In the genomic region with DNA sequence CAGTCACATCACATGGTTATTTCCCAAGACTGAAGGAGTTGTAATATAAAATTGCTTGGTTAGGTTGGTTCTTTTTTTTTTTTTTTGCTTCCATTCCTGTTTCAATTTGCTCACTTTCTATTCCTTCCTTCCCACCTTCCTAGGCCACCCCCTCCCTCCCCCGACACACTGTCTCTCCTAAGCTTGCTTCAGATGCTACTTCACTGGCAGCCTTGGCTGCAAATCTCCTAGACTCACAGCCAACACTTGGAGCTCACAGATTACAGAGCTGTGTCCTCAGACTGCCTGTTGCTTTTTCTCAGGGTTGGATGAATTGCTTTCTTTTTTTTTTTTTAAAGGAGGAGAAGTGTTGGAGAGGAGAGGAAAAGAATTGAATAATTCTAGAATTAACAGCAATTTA, we compare ENCODE assay signal across 21 cellular contexts.
DNase-seq lines count a peak whose midpoint lies in the region; ATAC-seq and TF ChIP-seq lines count a peak whose summit lies in the region.
"Had no signal": no experiment of that assay in that cellular context is flagged by ENCODE, and none has a peak within 500 bp of the region (broad histone marks: within the 10 kb centered on the region; RNA-seq: fewer than 3 reads in every experiment).

No MANE protein-coding gene starts in this region.

- no peaks in the 10 kb centered on the region for H3K4me1 Mint-ChIP-seq in activated CD8-positive, alpha-beta T cell treated with anti-CD3 and anti-CD28 coated beads for 36 hours (ENCODE audit: low read depth)

- TF ChIP-seq CTCF in dorsolateral prefrontal cortex (IDR thresholded peaks at IDR 0.05 in 54 of 56, conservative IDR thresholded peaks at IDR 0.05 in 2 of 56; ENCODE audit: low read depth in 1 of 56, partially characterized antibody in 56 of 56) (no peak), spleen (IDR thresholded peaks at IDR 0.05 in 8 of 11, conservative IDR thresholded peaks at IDR 0.05 in 3 of 11) (no peak)
- TF ChIP-seq CTCF in activated CD8-positive, alpha-beta T cell treated with anti-CD3 and anti-CD28 coated beads for 36 hours (IDR thresholded peaks at IDR 0.05), result no peak

- H3K27me3 ChIP-seq in dorsolateral prefrontal cortex, result no peaks in the 10 kb centered on the region
- no peaks in the 10 kb centered on the region for H3K27me3 ChIP-seq in spleen (replicated peaks in 1 of 7)
- H3K27me3 ChIP-seq: BLaER1 treated with 17β-estradiol and CSF1 and Interleukin-3, amounts not matched to agents 10 nM and 100 nM had no signal

- H3K27me3 Mint-ChIP-seq in activated CD8-positive, alpha-beta T cell treated with anti-CD3 and anti-CD28 coated beads for 36 hours, result peaks cover 3% of the 10 kb centered on the region
- H3K27me3 Mint-ChIP-seq: CD4-positive, alpha-beta T cell had no signal

- no peaks in the 10 kb centered on the region for H3K4me1 ChIP-seq in spleen
- H3K4me1 ChIP-seq: BLaER1 treated with 17β-estradiol and CSF1 and Interleukin-3, amounts not matched to agents 10 nM and 100 nM had no signal

- H3K36me3 ChIP-seq in spleen, result no peaks in the 10 kb centered on the region
- H3K36me3 ChIP-seq: BLaER1 treated with 17β-estradiol and CSF1 and Interleukin-3, amounts not matched to agents 10 nM and 100 nM had no signal

- H3K4me3 Mint-ChIP-seq in activated CD8-positive, alpha-beta T cell treated with anti-CD3 and anti-CD28 coated beads for 36 hours, result no peak overlapping the region
- H3K4me3 Mint-ChIP-seq: CD4-positive, alpha-beta T cell had no signal

- no peak for TF ChIP-seq POLR2A in spleen (IDR thresholded peaks at IDR 0.05)

- no peak overlapping the region for H3K27ac ChIP-seq in dorsolateral prefrontal cortex
- no peak overlapping the region for H3K27ac ChIP-seq in spleen
- H3K27ac ChIP-seq: BLaER1 treated with 17β-estradiol and CSF1 and Interleukin-3, amounts not matched to agents 10 nM and 100 nM; GM23248; PC-9 had no signal

- H3K9me3 ChIP-seq in spleen, result no peaks in the 10 kb centered on the region

- POLR2A ChIA-PET in activated CD8-positive, alpha-beta T cell treated with anti-CD3 and anti-CD28 coated beads for 36 hours (lab: Charles Lee), result no interaction called here

- DNase-seq in Ammon's horn (ENCODE audit: low spot score), result peak; percentile 26
- peak in 9 of 10 donors; percentile 6 to 79 (median 53) for DNase-seq in dorsolateral prefrontal cortex
- DNase-seq in left ventricle myocardium superior, result peak; percentile 22
- peak; percentile 71 for DNase-seq in putamen (ENCODE audit: low spot score)
- no peak for DNase-seq in spleen
- DNase-seq in activated CD8-positive, alpha-beta T cell treated with anti-CD3 and anti-CD28 coated beads for 36 hours, result no peak
- DNase-seq in NCI-H774 (lab: John Stamatoyannopoulos, UW), result no peak
- DNase-seq: CD4-positive, alpha-beta T cell; DMS53; GM23248; H7; Karpas-422; NCI-H1092 treated with DMSO at 0.1 percent for 48 hours; NCI-H1436 treated with DMSO at 0.1 percent for 48 hours; NCI-H187 treated with DMSO at 0.1 percent for 48 hours; NCI-H2171 treated with DMSO at 0.1 percent for 48 hours; NCI-H748 treated with DMSO at 0.1 percent for 48 hours; PC-9; SHP77 had no signal

- ATAC-seq in left ventricle myocardium superior, result peak; percentile 82
- no peak for ATAC-seq in activated CD8-positive, alpha-beta T cell treated with anti-CD3 and anti-CD28 coated beads for 36 hours
- ATAC-seq: HepG2 had no signal

- no peaks in the 10 kb centered on the region for H3K36me3 Mint-ChIP-seq in activated CD8-positive, alpha-beta T cell treated with anti-CD3 and anti-CD28 coated beads for 36 hours (ENCODE audit: low read depth)

- no peak overlapping the region for H3K27ac Mint-ChIP-seq in activated CD8-positive, alpha-beta T cell treated with anti-CD3 and anti-CD28 coated beads for 36 hours
- H3K27ac Mint-ChIP-seq: CD4-positive, alpha-beta T cell had no signal

- CTCF ChIA-PET in activated CD8-positive, alpha-beta T cell treated with anti-CD3 and anti-CD28 coated beads for 36 hours (lab: Charles Lee), result no interaction called here

- WGBS in spleen, 5 donors, result 59 to 81% (median 67%) methylated on average over 1 of the region's 1 CpG

- H3K9me3 Mint-ChIP-seq in activated CD8-positive, alpha-beta T cell treated with anti-CD3 and anti-CD28 coated beads for 36 hours, result no peaks in the 10 kb centered on the region
- H3K9me3 Mint-ChIP-seq: CD4-positive, alpha-beta T cell had no signal

- intact Hi-C loops in dorsolateral prefrontal cortex (cut with DNase I), result no loop called here
- intact Hi-C loops in left ventricle myocardium superior (cut with micrococcal nuclease), result no loop called here
- intact Hi-C loops in spleen (cut with DNase I; ENCODE audit: low total_unique reads), result no loop called here
- intact Hi-C loops in activated CD8-positive, alpha-beta T cell treated with anti-CD3 and anti-CD28 coated beads for 36 hours (cut with micrococcal nuclease), result no loop called here

- H3K4me3 ChIP-seq in dorsolateral prefrontal cortex, result no peak overlapping the region
- no peak overlapping the region for H3K4me3 ChIP-seq in spleen
- H3K4me3 ChIP-seq: BLaER1 treated with 17β-estradiol and CSF1 and Interleukin-3, amounts not matched to agents 10 nM and 100 nM; GM23248; PC-9 had no signal

Comparison
In these comparisons a context has a peak if more than half of its experiments do, and no peak if none do; other contexts are left out.
1. DNase-seq: peak in Ammon's horn (single experiment), dorsolateral prefrontal cortex (9 of 10), left ventricle myocardium superior (single experiment) and putamen (single experiment); none in spleen (single experiment), activated CD8-positive, alpha-beta T cell treated with anti-CD3 and anti-CD28 coated beads for 36 hours (single experiment) and NCI-H774 (single experiment).